In genomic region chr7:130845581-130846085, GRCh38 we compare ENCODE assay signal across 12 cellular contexts.
A peak's percentile ranks its signal among the peaks of the same experiment; 100 is the strongest.
DNase-seq lines count a peak whose midpoint lies in the region; ATAC-seq and TF ChIP-seq lines count a peak whose summit lies in the region.
"Had no signal": no experiment of that assay in that cellular context is flagged by ENCODE, and none has a peak within 500 bp of the region (broad histone marks: within the 10 kb centered on the region; RNA-seq: fewer than 3 reads in every experiment).

No MANE protein-coding gene starts in this region.

- peak; percentile 91 for DNase-seq in AG08395 (ENCODE audit: low spot score)
- DNase-seq in HT1080 (ENCODE audit: low read depth): peak; percentile 87
- peak; percentile 9 for DNase-seq in astrocyte of the cerebellum (ENCODE audit: low read depth)
- DNase-seq in kidney tubule cell (ENCODE audit: low spot score): peak; percentile 47
- DNase-seq in retina: no peak
- DNase-seq in NCI-H69 (lab: John Stamatoyannopoulos, UW): no peak
- DNase-seq in GM13977 (ENCODE audit: low spot score): no peak
- DNase-seq: naive B cell; NCI-H1048; stimulated activated CD4-positive, alpha-beta T cell treated with anti-CD3 and anti-CD28 coated beads, Interleukin-15, amount 100 ng/mL, for 24 hours; stimulated activated naive B cell treated with anti-CD40 and anti-IgM and Interleukin-4, amounts not matched to agents 10 μg/mL and 1 μg/mL and 100 μg/mL, for 72 hours had no signal

- no peak for TF ChIP-seq CTCF in astrocyte of the cerebellum (IDR thresholded peaks at IDR 0.05; ENCODE audit: low read depth, low read length, missing control alignments)
- no peak for TF ChIP-seq CTCF in GM13977 (IDR thresholded peaks at IDR 0.05; ENCODE audit: extremely low read depth, insufficient read depth, missing control alignments)

- no peak for ATAC-seq in HG02981 (IDR thresholded peaks at IDR 0.05; ENCODE audit: unreplicated experiment)
- ATAC-seq: stimulated activated naive B cell treated with anti-CD40 and anti-IgM and Interleukin-4, amounts not matched to agents 10 μg/mL and 1 μg/mL and 100 μg/mL, for 72 hours had no signal

- no peak overlapping the region for H3K4me3 ChIP-seq in astrocyte of the cerebellum (ENCODE audit: low read depth, low read length)

- in situ Hi-C loops in astrocyte of the cerebellum (cut with HindIII; ENCODE audit: low sequenced_read_pairs): no loop called here
- in situ Hi-C loops in GM13977 (cut with MboI; ENCODE audit: low pct_unique_long_range_greater_than_20kb, low sequenced_read_pairs, unreplicated experiment): loop anchor here (25.0 kb wide), 1 partner anchor 783 kb away; the partner anchor contains the start of genes KLHDC10 and ZC3HC1

Comparison
In these comparisons a context has a peak if more than half of its experiments do, and no peak if none do; other contexts are left out.
1. DNase-seq: peak in AG08395 (single experiment), HT1080 (single experiment), astrocyte of the cerebellum (single experiment) and kidney tubule cell (single experiment); none in retina (single experiment), NCI-H69 (single experiment) and GM13977 (single experiment).